In genomic region chr7:73342645-73343044, GRCh38 we compare ENCODE assay signal across 9 cellular contexts. TPM values are rescaled to one million over a fixed set of nuclear protein-coding genes. Genes with fewer than 3 reads are reported as not detected.
A peak's percentile ranks its signal among the peaks of the same experiment; 100 is the strongest.
DNase-seq lines count a peak whose midpoint lies in the region; ATAC-seq and TF ChIP-seq lines count a peak whose summit lies in the region.
"Had no signal": no experiment of that assay in that cellular context is flagged by ENCODE, and none has a peak within 500 bp of the region (broad histone marks: within the 10 kb centered on the region; RNA-seq: fewer than 3 reads in every experiment).

No MANE protein-coding gene starts in this region.

- DNase-seq in AG04450 (ENCODE audit: low read depth, low spot score) (peak; percentile 33), NCI-H1092 (lab: John Stamatoyannopoulos, UW) (peak; percentile 30), dermis microvascular lymphatic vessel endothelial cell (ENCODE audit: low read depth in 2 of 2) (peak; percentile 73 to 74), mucosa of gallbladder (ENCODE audit: low spot score) (peak; percentile 34)
- DNase-seq in stimulated activated CD4-positive, alpha-beta T cell treated with anti-CD3 and anti-CD28 coated beads, Interleukin-4, amount 100 ng/mL, for 1 hour, result no peak
- no peak for DNase-seq in stimulated activated naive CD8-positive, alpha-beta T cell treated with anti-CD3 and anti-CD28 coated beads, Interleukin-15, Interleukin-2, amounts not matched to agents 100 U/mL and 50 U/mL, for 24 hours
- DNase-seq: naive B cell had no signal

- no peak for ATAC-seq in GM19467 (IDR thresholded peaks at IDR 0.05; ENCODE audit: unreplicated experiment)
- ATAC-seq in GM21723 (IDR thresholded peaks at IDR 0.05; ENCODE audit: unreplicated experiment), result no peak
- ATAC-seq in stimulated activated naive CD8-positive, alpha-beta T cell treated with anti-CD3 and anti-CD28 coated beads, Interleukin-15, Interleukin-2, amounts not matched to agents 100 U/mL and 50 U/mL, for 24 hours, result no peak

- no peak overlapping the region for H3K4me3 ChIP-seq in AG04450 (ENCODE audit: low read depth, low read length)

- CTCF ChIA-PET in AG04450 (lab: Charles Lee), result interaction anchor here (0.6 to 3.2 kb wide), 14 partner anchors 8 to 175 kb away, joined by 3 to 27 read pairs (median 4); no protein-coding TSS in a partner anchor

- peaks cover 9% of the 10 kb centered on the region for H3K27me3 ChIP-seq in AG04450 (ENCODE audit: control insufficient read depth, insufficient read depth, low read length)

- no peaks in the 10 kb centered on the region for H3K9me3 ChIP-seq in AG04450 (ENCODE audit: control insufficient read depth, insufficient read depth, low read length)

- POLR2A ChIA-PET in AG04450 (lab: Yijun Ruan, JAX), result no interaction called here

- TF ChIP-seq CTCF in AG04450 (IDR thresholded peaks at IDR 0.05; ENCODE audit: low read depth, low read length), result peak; percentile 76

- H3K27ac ChIP-seq in AG04450 (ENCODE audit: low read depth, low read length), result no peak overlapping the region

RNA-seq across cellular contexts. Expression of gene FKBP6, which starts 14.7 kb away (rescaled TPM):
- not detected in 2 replicates for polyA plus RNA-seq in AG04450 (2011; rRNA removed)
- not detected in 2 replicates for polyA minus RNA-seq in AG04450 (2011; rRNA and poly(A)+ RNA removed)
- total RNA-seq in dermis microvascular lymphatic vessel endothelial cell, result not detected in 2 replicates
- not detected for total RNA-seq in mucosa of gallbladder

RNA-seq across cellular contexts. Expression of gene TRIM50, which starts 14.8 kb away (rescaled TPM):
- not detected in 2 replicates for polyA plus RNA-seq in AG04450 (2011; rRNA removed)
- polyA minus RNA-seq in AG04450 (2011; rRNA and poly(A)+ RNA removed), result not detected in 2 replicates
- total RNA-seq in dermis microvascular lymphatic vessel endothelial cell (not detected in 2 replicates), mucosa of gallbladder (1.3 TPM)

RNA-seq across cellular contexts. Expression of gene NSUN5, which starts 34.0 kb away (rescaled TPM):
- 13.6 and 18.6 TPM in 2 replicates for polyA plus RNA-seq in AG04450 (2011; rRNA removed)
- polyA minus RNA-seq in AG04450 (2011; rRNA and poly(A)+ RNA removed), result 9.7 and 16.0 TPM in 2 replicates
- total RNA-seq in dermis microvascular lymphatic vessel endothelial cell (1.1 and 1.7 TPM in 2 replicates), mucosa of gallbladder (21.4 TPM)

Comparison
In these comparisons a context has a peak if more than half of its experiments do, and no peak if none do; other contexts are left out.
1. DNase-seq: peak in AG04450 (single experiment), NCI-H1092 (single experiment), dermis microvascular lymphatic vessel endothelial cell (2 of 2) and mucosa of gallbladder (single experiment); none in stimulated activated CD4-positive, alpha-beta T cell treated with anti-CD3 and anti-CD28 coated beads, Interleukin-4, amount 100 ng/mL, for 1 hour (single experiment) and stimulated activated naive CD8-positive, alpha-beta T cell treated with anti-CD3 and anti-CD28 coated beads, Interleukin-15, Interleukin-2, amounts not matched to agents 100 U/mL and 50 U/mL, for 24 hours (single experiment).